ENCODE assay signal across 1 cellular context in genomic region chr20:43914286-43914685, GRCh38.
TF ChIP-seq lines count a peak whose summit lies in the region.

No MANE protein-coding gene starts in this region.

TF ChIP-seq in SK-N-SH, 30 proteins besides CTCF, POLR2A, EP300 and RAD21 (continued from another document):
- TF ChIP-seq, protein P1, sequence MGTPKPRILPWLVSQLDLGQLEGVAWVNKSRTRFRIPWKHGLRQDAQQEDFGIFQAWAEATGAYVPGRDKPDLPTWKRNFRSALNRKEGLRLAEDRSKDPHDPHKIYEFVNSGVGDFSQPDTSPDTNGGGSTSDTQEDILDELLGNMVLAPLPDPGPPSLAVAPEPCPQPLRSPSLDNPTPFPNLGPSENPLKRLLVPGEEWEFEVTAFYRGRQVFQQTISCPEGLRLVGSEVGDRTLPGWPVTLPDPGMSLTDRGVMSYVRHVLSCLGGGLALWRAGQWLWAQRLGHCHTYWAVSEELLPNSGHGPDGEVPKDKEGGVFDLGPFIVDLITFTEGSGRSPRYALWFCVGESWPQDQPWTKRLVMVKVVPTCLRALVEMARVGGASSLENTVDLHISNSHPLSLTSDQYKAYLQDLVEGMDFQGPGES (IDR thresholded peaks at IDR 0.05; ENCODE audit: low read depth, low read length): no peak
- TF ChIP-seq, protein P2, sequence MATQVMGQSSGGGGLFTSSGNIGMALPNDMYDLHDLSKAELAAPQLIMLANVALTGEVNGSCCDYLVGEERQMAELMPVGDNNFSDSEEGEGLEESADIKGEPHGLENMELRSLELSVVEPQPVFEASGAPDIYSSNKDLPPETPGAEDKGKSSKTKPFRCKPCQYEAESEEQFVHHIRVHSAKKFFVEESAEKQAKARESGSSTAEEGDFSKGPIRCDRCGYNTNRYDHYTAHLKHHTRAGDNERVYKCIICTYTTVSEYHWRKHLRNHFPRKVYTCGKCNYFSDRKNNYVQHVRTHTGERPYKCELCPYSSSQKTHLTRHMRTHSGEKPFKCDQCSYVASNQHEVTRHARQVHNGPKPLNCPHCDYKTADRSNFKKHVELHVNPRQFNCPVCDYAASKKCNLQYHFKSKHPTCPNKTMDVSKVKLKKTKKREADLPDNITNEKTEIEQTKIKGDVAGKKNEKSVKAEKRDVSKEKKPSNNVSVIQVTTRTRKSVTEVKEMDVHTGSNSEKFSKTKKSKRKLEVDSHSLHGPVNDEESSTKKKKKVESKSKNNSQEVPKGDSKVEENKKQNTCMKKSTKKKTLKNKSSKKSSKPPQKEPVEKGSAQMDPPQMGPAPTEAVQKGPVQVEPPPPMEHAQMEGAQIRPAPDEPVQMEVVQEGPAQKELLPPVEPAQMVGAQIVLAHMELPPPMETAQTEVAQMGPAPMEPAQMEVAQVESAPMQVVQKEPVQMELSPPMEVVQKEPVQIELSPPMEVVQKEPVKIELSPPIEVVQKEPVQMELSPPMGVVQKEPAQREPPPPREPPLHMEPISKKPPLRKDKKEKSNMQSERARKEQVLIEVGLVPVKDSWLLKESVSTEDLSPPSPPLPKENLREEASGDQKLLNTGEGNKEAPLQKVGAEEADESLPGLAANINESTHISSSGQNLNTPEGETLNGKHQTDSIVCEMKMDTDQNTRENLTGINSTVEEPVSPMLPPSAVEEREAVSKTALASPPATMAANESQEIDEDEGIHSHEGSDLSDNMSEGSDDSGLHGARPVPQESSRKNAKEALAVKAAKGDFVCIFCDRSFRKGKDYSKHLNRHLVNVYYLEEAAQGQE (IDR thresholded peaks at IDR 0.05; ENCODE audit: low read depth, low read length): no peak
- TF ChIP-seq TAF1 (IDR thresholded peaks at IDR 0.05; ENCODE audit: borderline replicate concordance, low read depth, low read length): no peak
- no peak for TF ChIP-seq CHD2 (IDR thresholded peaks at IDR 0.05; ENCODE audit: low read length, partially characterized antibody)
- no peak for TF ChIP-seq MEF2A (IDR thresholded peaks at IDR 0.05; ENCODE audit: borderline replicate concordance, low read depth)
